In the genomic region with DNA sequence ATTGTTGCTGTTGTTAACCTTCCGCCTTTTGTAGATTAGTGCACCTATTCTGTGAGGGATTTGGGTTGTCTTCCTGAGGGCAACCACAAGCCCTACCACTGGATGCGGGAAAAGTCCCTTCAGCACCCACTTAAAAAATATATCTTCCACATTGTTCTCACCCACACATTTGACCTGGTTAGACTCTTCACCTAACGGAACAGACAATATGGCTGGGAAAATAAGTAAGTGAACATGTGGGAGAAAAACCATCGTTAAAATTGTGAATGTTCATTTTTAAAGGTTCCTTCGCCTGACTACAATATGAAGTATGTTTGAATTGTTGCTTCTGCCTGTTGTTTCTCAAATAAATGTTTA, we compare ENCODE assay signal across 9 cellular contexts.
DNase-seq lines count a peak whose midpoint lies in the region; ATAC-seq lines count a peak whose summit lies in the region.
"Had no signal": no experiment of that assay in that cellular context is flagged by ENCODE, and none has a peak within 500 bp of the region (broad histone marks: within the 10 kb centered on the region; RNA-seq: fewer than 3 reads in every experiment).

No MANE protein-coding gene starts in this region.

- intact Hi-C loops in activated CD4-positive, alpha-beta T cell treated with anti-CD3 and anti-CD28 coated beads for 36 hours (cut with DNase I, micrococcal nuclease) = loop anchor here (1.0 to 5.0 kb wide), 6 partner anchors 76 to 393 kb away; no protein-coding TSS in a partner anchor

- DNase-seq in activated CD4-positive, alpha-beta T cell treated with anti-CD3 and anti-CD28 coated beads for 36 hours = no peak
- DNase-seq in activated CD4-positive, alpha-beta T cell treated with anti-CD3 and anti-CD28 coated beads for 1 hour = no peak
- DNase-seq in T-cell (no peak), epidermal melanocyte (ENCODE audit: insufficient read length, low spot score) (no peak), DMS53 (lab: John Stamatoyannopoulos, UW) (no peak)
- DNase-seq in stimulated activated naive CD8-positive, alpha-beta T cell treated with anti-CD3 and anti-CD28 coated beads, Interleukin-15, Interleukin-2, amounts not matched to agents 100 U/mL and 50 U/mL, for 24 hours = no peak
- DNase-seq: activated CD4-positive, CD25-positive, alpha-beta regulatory T cell had no signal

- no peaks in the 10 kb centered on the region for H3K36me3 Mint-ChIP-seq in activated CD4-positive, alpha-beta T cell treated with anti-CD3 and anti-CD28 coated beads for 36 hours (ENCODE audit: low read depth)
- H3K36me3 Mint-ChIP-seq in T-cell = no peaks in the 10 kb centered on the region

- peak; percentile 8 for ATAC-seq in activated CD4-positive, alpha-beta T cell treated with anti-CD3 and anti-CD28 coated beads for 36 hours
- ATAC-seq in HG03175 (IDR thresholded peaks at IDR 0.05; ENCODE audit: unreplicated experiment) (peak; percentile 5), T-cell (replicated peaks in 1 of 4) (peak in 3 of 4 experiments; percentile 18 to 22 (median 20)), GM21528 (IDR thresholded peaks at IDR 0.05; ENCODE audit: low FRiP score, unreplicated experiment) (no peak)
- ATAC-seq in stimulated activated naive CD8-positive, alpha-beta T cell treated with anti-CD3 and anti-CD28 coated beads, Interleukin-15, Interleukin-2, amounts not matched to agents 100 U/mL and 50 U/mL, for 24 hours = peak; percentile 19

- H3K27ac Mint-ChIP-seq in activated CD4-positive, alpha-beta T cell treated with anti-CD3 and anti-CD28 coated beads for 36 hours = no peak overlapping the region
- H3K27ac Mint-ChIP-seq in T-cell = no peak overlapping the region

- H3K27me3 Mint-ChIP-seq in activated CD4-positive, alpha-beta T cell treated with anti-CD3 and anti-CD28 coated beads for 36 hours = peaks cover 9% of the 10 kb centered on the region
- H3K27me3 Mint-ChIP-seq in T-cell = peaks cover 5 to 9% of the 10 kb centered on the region in 2 donors

- H3K4me1 Mint-ChIP-seq in activated CD4-positive, alpha-beta T cell treated with anti-CD3 and anti-CD28 coated beads for 36 hours = peaks cover 14% of the 10 kb centered on the region
- peaks cover 17% of the 10 kb centered on the region in 3 donors for H3K4me1 Mint-ChIP-seq in T-cell

- no peaks in the 10 kb centered on the region for H3K9me3 Mint-ChIP-seq in activated CD4-positive, alpha-beta T cell treated with anti-CD3 and anti-CD28 coated beads for 36 hours (ENCODE audit: low read depth)
- no peaks in the 10 kb centered on the region for H3K9me3 Mint-ChIP-seq in T-cell

- H3K4me3 Mint-ChIP-seq in activated CD4-positive, alpha-beta T cell treated with anti-CD3 and anti-CD28 coated beads for 36 hours = no peak overlapping the region
- peak overlapping the region in 1 of 3 donors; percentile 77 for H3K4me3 Mint-ChIP-seq in T-cell

- POLR2A ChIA-PET in activated CD4-positive, alpha-beta T cell treated with anti-CD3 and anti-CD28 coated beads for 36 hours (lab: Charles Lee) = no interaction called here
- POLR2A ChIA-PET in T-cell (lab: Charles Lee) = no interaction called here

- CTCF ChIA-PET in activated CD4-positive, alpha-beta T cell treated with anti-CD3 and anti-CD28 coated beads for 36 hours (lab: Charles Lee) = interaction anchor here (1.0 kb wide), 1 partner anchor 113 kb away, joined by 3 read pairs; a partner anchor contains a TSS
- CTCF ChIA-PET in T-cell (lab: Charles Lee) = no interaction called here
